Comparison of ENCODE assay signal across 1 cellular context in the genomic region with DNA sequence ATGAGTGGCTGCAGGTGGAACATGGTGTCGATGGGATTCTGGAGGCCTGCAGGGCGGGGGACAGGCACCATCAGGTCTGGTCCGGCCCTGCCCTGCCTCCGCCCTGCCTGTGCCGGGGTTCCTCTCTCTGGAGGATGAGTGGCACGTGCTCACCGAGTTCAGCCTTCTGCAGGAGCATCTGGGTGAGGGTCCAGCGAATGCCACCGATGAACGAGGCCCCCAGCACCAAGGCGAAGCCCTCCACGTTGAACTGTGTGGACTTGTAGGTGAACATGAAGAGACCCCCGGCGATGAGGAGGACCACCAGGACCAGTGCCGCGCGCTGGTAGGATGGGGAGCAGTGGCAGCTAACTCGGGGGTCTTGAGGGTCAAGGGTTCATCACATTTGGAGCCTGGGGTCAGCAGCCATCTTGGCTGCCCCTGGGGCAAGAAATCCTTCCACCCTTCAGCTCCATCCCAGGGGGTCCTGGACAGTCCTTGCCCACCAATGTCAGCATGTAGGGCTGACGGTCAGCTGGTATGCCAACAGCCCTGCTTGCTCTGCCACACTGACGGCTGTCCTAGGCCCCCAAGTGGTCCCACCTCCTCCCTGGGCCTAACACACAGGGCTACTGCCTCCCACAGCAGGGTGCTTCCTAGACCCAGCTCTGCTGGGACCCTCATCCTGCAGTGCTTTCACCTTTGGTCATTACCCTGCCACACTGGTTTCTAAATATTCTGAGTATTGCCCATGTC.
TF ChIP-seq lines count a peak whose summit lies in the region.

No MANE protein-coding gene starts in this region.

TF ChIP-seq in IMR-90, 13 proteins besides CTCF, POLR2A, EP300 and RAD21:
- TF ChIP-seq BHLHE40 (IDR thresholded peaks at IDR 0.05; ENCODE audit: low read depth, low read length) = no peak
